In the genomic region with DNA sequence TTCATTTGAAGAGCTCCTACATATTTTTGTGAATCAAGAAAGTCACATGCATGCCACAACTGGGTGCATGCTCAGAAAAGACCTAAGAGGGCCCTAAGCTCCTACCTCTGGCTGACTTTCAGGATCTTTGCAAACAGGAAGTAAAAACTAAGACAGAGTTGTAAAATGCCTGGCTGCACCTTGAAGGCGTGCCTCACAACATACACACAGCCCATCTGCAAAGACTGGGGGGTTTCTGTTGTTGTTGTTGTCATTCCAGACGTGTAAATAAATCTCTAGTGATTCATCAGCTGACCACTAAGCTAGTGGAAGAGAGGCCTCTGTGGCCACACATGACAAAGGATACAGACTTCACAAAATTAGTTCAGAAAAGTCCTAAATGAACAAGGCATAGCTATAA, we compare ENCODE assay signal across 8 cellular contexts. TPM values are rescaled to one million over a fixed set of nuclear protein-coding genes. Genes with fewer than 3 reads are reported as not detected.
DNase-seq lines count a peak whose midpoint lies in the region; ATAC-seq and TF ChIP-seq lines count a peak whose summit lies in the region.

No MANE protein-coding gene starts in this region.

- intact Hi-C loops in cardiac septum (cut with DNase I): no loop called here

- peak overlapping the region; percentile 33; the same call in 1 of the 2 replicates for H3K27ac ChIP-seq in C4-2B

- ATAC-seq in GM19467 (IDR thresholded peaks at IDR 0.05; ENCODE audit: unreplicated experiment): peak; percentile 60
- peak; percentile 77 for ATAC-seq in HG03520 (IDR thresholded peaks at IDR 0.05; ENCODE audit: unreplicated experiment)
- no peak for ATAC-seq in left lobe of liver

- H3K4me3 ChIP-seq in fibroblast of villous mesenchyme (ENCODE audit: low read depth, low read length): no peak overlapping the region

- peak; percentile 67 for DNase-seq in fibroblast of villous mesenchyme (ENCODE audit: low read depth)
- no peak for DNase-seq in NCI-H1417 (lab: John Stamatoyannopoulos, UW)
- DNase-seq in NCI-H526 treated with DMSO at 0.1 percent for 48 hours (lab: John Stamatoyannopoulos, UW): no peak
- DNase-seq in left lobe of liver (ENCODE audit: low spot score): no peak
- DNase-seq in cardiac septum (ENCODE audit: low spot score): no peak

- TF ChIP-seq CTCF in C4-2B (conservative IDR thresholded peaks at IDR 0.05) (no peak), fibroblast of villous mesenchyme (IDR thresholded peaks at IDR 0.05; ENCODE audit: insufficient read depth, low read depth, low read length) (no peak)

RNA-seq across cellular contexts. Expression of gene SMURF1, which starts 31.8 kb away (rescaled TPM):
- 28.7 and 29.8 TPM in 2 replicates for total RNA-seq in fibroblast of villous mesenchyme
- total RNA-seq in left lobe of liver: 13.5 TPM
- total RNA-seq in cardiac septum: 13.2 TPM
